Comparison of ENCODE assay signal across 9 cellular contexts in the genomic region with DNA sequence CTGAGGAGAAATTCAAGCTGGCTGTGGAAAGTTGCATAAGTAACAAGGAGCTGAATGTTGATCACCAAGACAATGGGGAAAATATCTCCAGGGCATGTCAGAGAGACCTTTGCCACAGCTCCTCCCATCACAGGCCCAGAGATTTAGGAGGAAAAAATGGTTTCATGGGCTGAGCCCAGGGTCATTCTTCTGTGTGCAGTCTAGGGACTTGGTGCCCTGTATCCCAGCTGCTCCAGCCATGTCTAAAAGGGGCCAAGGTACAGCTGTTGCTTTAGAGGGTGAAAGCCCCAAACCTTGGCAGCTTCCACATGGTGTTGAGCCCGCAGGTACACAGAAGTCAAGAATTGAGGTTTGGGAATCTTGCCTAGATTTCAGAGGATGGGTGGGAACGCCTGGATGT.
"Had no signal": no experiment of that assay in that cellular context is flagged by ENCODE, and none has a peak within 500 bp of the region (broad histone marks: within the 10 kb centered on the region; RNA-seq: fewer than 3 reads in every experiment).

No MANE protein-coding gene starts in this region.

- H3K4me3 Mint-ChIP-seq: GM23338, H9, HFFc6 had no signal

- DNase-seq: GM23248, GOT3, H7, H9, HCEC 1CT, HFFc6 had no signal

- H3K4me3 ChIP-seq: GM23248, GM23338, HAP-1 had no signal

- H3K9me3 ChIP-seq: HAP-1 had no signal

- H3K27ac Mint-ChIP-seq: GM23338, H9, HFFc6 had no signal

- H3K4me1 ChIP-seq: HAP-1 had no signal

- H3K9ac ChIP-seq: GM23248 had no signal

- H3K27ac ChIP-seq: GM23248 had no signal

- H3K4me2 ChIP-seq: GM23338 had no signal

- ATAC-seq: GM23338, HCT116 had no signal

- H3K36me3 ChIP-seq: HAP-1 had no signal

- H2AFZ ChIP-seq: GM23248, GM23338 had no signal
